1 cellular context compared by ENCODE assay signal in the genomic region with DNA sequence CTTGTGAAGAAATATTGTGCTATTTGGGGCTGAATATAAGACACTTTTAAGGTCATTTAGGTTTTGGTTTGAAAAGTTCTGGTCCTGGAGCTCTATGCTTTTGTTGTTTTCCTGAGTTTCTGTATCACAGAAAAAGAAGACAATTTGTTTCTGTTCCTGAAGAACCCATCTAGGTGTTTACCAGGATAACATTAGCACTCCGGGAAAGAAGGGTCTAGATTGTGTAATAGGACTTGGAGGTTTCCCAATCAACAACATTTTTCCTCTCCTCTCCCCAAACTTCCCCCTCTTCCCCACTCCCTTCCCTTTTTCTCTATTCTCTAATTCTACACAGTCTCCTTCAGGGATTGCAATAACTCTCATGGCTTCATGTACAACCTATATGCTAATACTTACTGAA.
TF ChIP-seq lines count a peak whose summit lies in the region.

No MANE protein-coding gene starts in this region.

TF ChIP-seq in IMR-90, 13 proteins besides CTCF, POLR2A, EP300 and RAD21 (continued from another document):
- TF ChIP-seq NFE2L2 (IDR thresholded peaks at IDR 0.05; ENCODE audit: low read depth, low read length) (no peak), RCOR1 (IDR thresholded peaks at IDR 0.05; ENCODE audit: insufficient replicate concordance, low read length) (no peak), CEBPB (IDR thresholded peaks at IDR 0.05; ENCODE audit: low read depth, low read length) (peak; percentile 27; the same call in 1 of the 2 replicates)
- TF ChIP-seq, protein P1, sequence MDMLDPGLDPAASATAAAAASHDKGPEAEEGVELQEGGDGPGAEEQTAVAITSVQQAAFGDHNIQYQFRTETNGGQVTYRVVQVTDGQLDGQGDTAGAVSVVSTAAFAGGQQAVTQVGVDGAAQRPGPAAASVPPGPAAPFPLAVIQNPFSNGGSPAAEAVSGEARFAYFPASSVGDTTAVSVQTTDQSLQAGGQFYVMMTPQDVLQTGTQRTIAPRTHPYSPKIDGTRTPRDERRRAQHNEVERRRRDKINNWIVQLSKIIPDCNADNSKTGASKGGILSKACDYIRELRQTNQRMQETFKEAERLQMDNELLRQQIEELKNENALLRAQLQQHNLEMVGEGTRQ (IDR thresholded peaks at IDR 0.05; ENCODE audit: low read depth, low read length): no peak
TF ChIP-seq in IMR-90: peak in this region for 1.
